In the genomic region with DNA sequence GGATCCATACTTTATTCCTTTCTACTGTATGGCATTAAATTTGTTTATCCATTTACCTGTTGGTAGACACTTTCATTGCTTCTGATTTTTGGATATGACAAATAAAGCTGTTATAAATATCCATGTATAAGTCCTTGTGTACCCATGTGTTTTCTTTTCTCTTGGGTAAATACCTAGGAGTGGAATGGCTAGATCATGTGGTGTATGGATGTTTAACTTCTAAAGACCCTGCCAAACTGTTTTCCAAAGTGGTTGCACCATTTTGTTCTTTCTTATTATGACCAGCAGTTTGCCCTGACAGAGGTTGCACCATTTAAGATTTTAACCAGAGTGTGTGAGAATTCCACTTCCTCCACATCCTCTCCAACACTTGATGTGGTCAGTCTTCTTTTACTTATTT, we compare ENCODE assay signal across 6 cellular contexts.
"Had no signal": no experiment of that assay in that cellular context is flagged by ENCODE, and none has a peak within 500 bp of the region (broad histone marks: within the 10 kb centered on the region; RNA-seq: fewer than 3 reads in every experiment).

No MANE protein-coding gene starts in this region.

- H3K4me1 Mint-ChIP-seq: IgD-negative memory B cell had no signal

- H3K9me3 Mint-ChIP-seq: IgD-negative memory B cell had no signal

- H3K27ac ChIP-seq: HL-60 had no signal

- DNase-seq: IMR-90, KBM-7, KG1 had no signal

- H3K27ac Mint-ChIP-seq: IgD-negative memory B cell had no signal

- H3K4me3 ChIP-seq: K562 had no signal
